ENCODE assay signal across 12 cellular contexts in the genomic region with DNA sequence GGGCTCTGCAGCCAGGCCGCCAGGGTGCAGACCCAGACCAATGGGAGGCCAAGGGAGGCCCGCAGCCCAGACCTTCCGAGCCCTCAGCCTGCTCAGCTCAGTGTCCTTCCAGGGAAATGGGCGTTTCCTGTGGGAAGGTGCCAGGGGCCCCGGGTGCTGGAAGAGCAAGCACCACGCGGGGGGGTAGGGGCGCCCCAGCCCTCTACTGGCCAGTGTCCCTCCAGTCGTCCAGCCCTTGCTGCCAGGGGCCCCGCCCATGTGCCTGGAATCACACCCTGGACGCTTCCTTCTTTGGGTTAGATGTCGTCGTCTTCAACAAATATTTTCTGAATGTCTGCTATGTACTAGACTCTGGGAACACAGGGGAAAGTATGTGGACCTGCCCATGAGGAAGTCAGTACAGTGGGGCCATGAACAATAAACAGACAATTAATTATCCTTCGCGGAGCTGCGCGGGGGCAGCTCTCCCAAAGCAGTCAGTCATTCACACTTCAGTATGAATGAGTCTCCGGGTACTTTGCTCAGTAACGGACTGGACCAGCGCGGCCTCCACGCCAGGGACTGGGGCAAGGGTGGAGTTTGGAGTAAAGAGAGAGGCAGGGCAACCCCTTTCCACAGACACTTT.
DNase-seq lines count a peak whose midpoint lies in the region; ATAC-seq and TF ChIP-seq lines count a peak whose summit lies in the region.
"Had no signal": no experiment of that assay in that cellular context is flagged by ENCODE, and none has a peak within 500 bp of the region (broad histone marks: within the 10 kb centered on the region; RNA-seq: fewer than 3 reads in every experiment).

No MANE protein-coding gene starts in this region.

- H3K4me3 Mint-ChIP-seq in CD14-positive monocyte, result peak overlapping the region; percentile 58 to 81
- H3K4me3 Mint-ChIP-seq in effector memory CD8-positive, alpha-beta T cell, result no peak overlapping the region

- H3K36me3 Mint-ChIP-seq in CD14-positive monocyte, result peaks cover 38 to 49% of the 10 kb centered on the region in 2 donors
- peaks cover 8% of the 10 kb centered on the region for H3K36me3 Mint-ChIP-seq in effector memory CD8-positive, alpha-beta T cell (ENCODE audit: insufficient read depth)

- H3K36me3 ChIP-seq in rectal smooth muscle tissue (ENCODE audit: control insufficient read depth, insufficient read depth, low read length), result no peaks in the 10 kb centered on the region

- peaks cover 32 to 38% (median 35%) of the 10 kb centered on the region in 7 donors for H3K9me3 Mint-ChIP-seq in CD14-positive monocyte
- peaks cover 4 to 38% of the 10 kb centered on the region in 2 donors for H3K9me3 Mint-ChIP-seq in effector memory CD8-positive, alpha-beta T cell

- H3K27me3 ChIP-seq in rectal smooth muscle tissue (ENCODE audit: control insufficient read depth, insufficient read depth, low read length), result no peaks in the 10 kb centered on the region

- peak overlapping the region; percentile 9 for H3K27ac ChIP-seq in angular gyrus (ENCODE audit: low read depth, low read length)
- peak overlapping the region; percentile 88 for H3K27ac ChIP-seq in rectal smooth muscle tissue (ENCODE audit: low read depth, low read length)
- H3K27ac ChIP-seq: VCaP had no signal

- H3K27ac Mint-ChIP-seq in CD14-positive monocyte, result peak overlapping the region; percentile 90 to 95 (median 94)
- no peak overlapping the region for H3K27ac Mint-ChIP-seq in effector memory CD8-positive, alpha-beta T cell

- peak overlapping the region; percentile 69 for H3K9ac ChIP-seq in rectal smooth muscle tissue (ENCODE audit: low read length)

- no peak for DNase-seq in CD14-positive monocyte (ENCODE audit: low spot score)
- DNase-seq in left ventricle myocardium superior, result peak; percentile 88
- DNase-seq in NCI-H524 treated with DMSO at 0.1 percent for 48 hours (lab: John Stamatoyannopoulos, UW), result no peak
- no peak for DNase-seq in effector memory CD8-positive, alpha-beta T cell
- no peak for DNase-seq in activated effector memory CD4-positive, alpha-beta T cell treated with anti-CD3 and anti-CD28 coated beads, Interleukin-2, amount 50 U/mL, for 16 hours
- DNase-seq: DMS79 treated with DMSO at 0.1 percent for 48 hours; effector memory CD4-positive, alpha-beta T cell; NCI-H1105 had no signal

- no peak for TF ChIP-seq CTCF in CD14-positive monocyte (IDR thresholded peaks at IDR 0.05)

- H3K4me1 ChIP-seq in rectal smooth muscle tissue (ENCODE audit: control insufficient read depth, insufficient read depth, low read length), result peaks cover 24% of the 10 kb centered on the region

- intact Hi-C loops in CD14-positive monocyte (cut with micrococcal nuclease), result no loop called here
- intact Hi-C loops in left ventricle myocardium superior (cut with micrococcal nuclease), result no loop called here

- peak overlapping the region; percentile 39 for H3K4me3 ChIP-seq in rectal smooth muscle tissue (ENCODE audit: low read length)

- peak; percentile 78 for ATAC-seq in left ventricle myocardium superior
- ATAC-seq in HG02852 (IDR thresholded peaks at IDR 0.05; ENCODE audit: unreplicated experiment), result no peak
- ATAC-seq in effector memory CD8-positive, alpha-beta T cell (replicated peaks), result no peak

- peaks cover 0 to 4% (median 0%) of the 10 kb centered on the region in 3 donors for H3K27me3 Mint-ChIP-seq in CD14-positive monocyte (ENCODE audit: low read depth in 3 of 3)
- peaks cover 37 to 51% of the 10 kb centered on the region in 2 donors for H3K27me3 Mint-ChIP-seq in effector memory CD8-positive, alpha-beta T cell

- H3K4me1 Mint-ChIP-seq in CD14-positive monocyte, result peaks cover 65% of the 10 kb centered on the region
- no peaks in the 10 kb centered on the region for H3K4me1 Mint-ChIP-seq in effector memory CD8-positive, alpha-beta T cell (ENCODE audit: low read depth in 2 of 2)

Comparison
In these comparisons a context has a peak if more than half of its experiments do, and no peak if none do; other contexts are left out.
1. H3K27ac Mint-ChIP-seq: peak in CD14-positive monocyte (7 of 7); none in effector memory CD8-positive, alpha-beta T cell (0 of 2).
2. H3K4me3 Mint-ChIP-seq: peak in CD14-positive monocyte (2 of 2); none in effector memory CD8-positive, alpha-beta T cell (0 of 2).